1 cellular context compared by ENCODE assay signal in the genomic region with DNA sequence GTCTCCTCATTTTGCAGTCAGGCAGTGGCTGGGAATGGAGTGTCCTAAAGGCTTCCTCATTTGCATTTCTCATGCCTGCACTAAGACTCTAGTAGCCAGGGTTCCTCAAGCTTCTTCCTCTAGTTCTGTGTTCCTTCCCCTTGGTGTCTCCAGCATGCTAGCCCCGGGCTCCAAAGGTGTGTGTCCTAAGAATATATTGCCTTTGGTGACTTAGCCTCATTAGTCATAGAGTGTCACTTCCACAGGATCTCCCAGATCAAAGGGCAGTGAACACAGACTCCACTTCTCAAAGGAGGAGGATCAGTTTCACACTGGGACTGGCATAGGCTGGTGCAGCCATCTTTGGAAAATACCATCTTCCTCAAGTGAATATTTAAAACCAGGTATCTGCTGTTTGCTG.
A peak's percentile ranks its signal among the peaks of the same experiment; 100 is the strongest.
TF ChIP-seq lines count a peak whose summit lies in the region.

No MANE protein-coding gene starts in this region.

TF ChIP-seq in K562, 482 proteins besides CTCF, POLR2A, EP300 and RAD21:
- no peak for TF ChIP-seq STAT5B (CRISPR knock-in tag; IDR thresholded peaks at IDR 0.05)
- TF ChIP-seq ZNF717 (CRISPR knock-in tag; IDR thresholded peaks at IDR 0.05): no peak
- TF ChIP-seq MEIS2 (IDR thresholded peaks at IDR 0.05; ENCODE audit: partially characterized antibody): peak; percentile 52
- TF ChIP-seq ATF3 (IDR thresholded peaks at IDR 0.05): no peak
- TF ChIP-seq ATF3 (CRISPR knock-in tag; conservative IDR thresholded peaks at IDR 0.05): no peak
- TF ChIP-seq SPI1 (IDR thresholded peaks at IDR 0.05; ENCODE audit: borderline replicate concordance, low read depth, low read length): peak; percentile 42; the same call in 1 of the 2 replicates
- TF ChIP-seq FOS (IDR thresholded peaks at IDR 0.05; ENCODE audit: extremely low read depth, insufficient read length): no peak
- TF ChIP-seq MAZ (CRISPR knock-in tag; conservative IDR thresholded peaks at IDR 0.05 in 1 of 2, IDR thresholded peaks at IDR 0.05 in 1 of 2): no peak
- no peak for TF ChIP-seq ETS2 (tag; IDR thresholded peaks at IDR 0.05; ENCODE audit: borderline replicate concordance, poor library complexity, severe bottlenecking)
- TF ChIP-seq ZNF232 (CRISPR knock-in tag; IDR thresholded peaks at IDR 0.05): no peak
- TF ChIP-seq, protein P1, sequence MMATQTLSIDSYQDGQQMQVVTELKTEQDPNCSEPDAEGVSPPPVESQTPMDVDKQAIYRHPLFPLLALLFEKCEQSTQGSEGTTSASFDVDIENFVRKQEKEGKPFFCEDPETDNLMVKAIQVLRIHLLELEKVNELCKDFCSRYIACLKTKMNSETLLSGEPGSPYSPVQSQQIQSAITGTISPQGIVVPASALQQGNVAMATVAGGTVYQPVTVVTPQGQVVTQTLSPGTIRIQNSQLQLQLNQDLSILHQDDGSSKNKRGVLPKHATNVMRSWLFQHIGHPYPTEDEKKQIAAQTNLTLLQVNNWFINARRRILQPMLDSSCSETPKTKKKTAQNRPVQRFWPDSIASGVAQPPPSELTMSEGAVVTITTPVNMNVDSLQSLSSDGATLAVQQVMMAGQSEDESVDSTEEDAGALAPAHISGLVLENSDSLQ (IDR thresholded peaks at IDR 0.05): peak; percentile 25; the same call in 1 of the 2 replicates
- TF ChIP-seq MAX (CRISPR knock-in tag; IDR thresholded peaks at IDR 0.05): no peak
- no peak for TF ChIP-seq MIER1 (IDR thresholded peaks at IDR 0.05; ENCODE audit: low read depth)
- TF ChIP-seq, protein P2, sequence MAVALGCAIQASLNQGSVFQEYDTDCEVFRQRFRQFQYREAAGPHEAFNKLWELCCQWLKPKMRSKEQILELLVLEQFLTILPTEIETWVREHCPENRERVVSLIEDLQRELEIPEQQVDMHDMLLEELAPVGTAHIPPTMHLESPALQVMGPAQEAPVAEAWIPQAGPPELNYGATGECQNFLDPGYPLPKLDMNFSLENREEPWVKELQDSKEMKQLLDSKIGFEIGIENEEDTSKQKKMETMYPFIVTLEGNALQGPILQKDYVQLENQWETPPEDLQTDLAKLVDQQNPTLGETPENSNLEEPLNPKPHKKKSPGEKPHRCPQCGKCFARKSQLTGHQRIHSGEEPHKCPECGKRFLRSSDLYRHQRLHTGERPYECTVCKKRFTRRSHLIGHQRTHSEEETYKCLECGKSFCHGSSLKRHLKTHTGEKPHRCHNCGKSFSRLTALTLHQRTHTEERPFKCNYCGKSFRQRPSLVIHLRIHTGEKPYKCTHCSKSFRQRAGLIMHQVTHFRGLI (CRISPR knock-in tag; IDR thresholded peaks at IDR 0.05): no peak
- no peak for TF ChIP-seq CBX5 (IDR thresholded peaks at IDR 0.05; ENCODE audit: borderline replicate concordance, low read depth)
- no peak for TF ChIP-seq RBFOX2 (IDR thresholded peaks at IDR 0.05; ENCODE audit: low read depth, low read length)
- no peak for TF ChIP-seq ZNF184 (CRISPR knock-in tag; IDR thresholded peaks at IDR 0.05)
- TF ChIP-seq NR2C1 (IDR thresholded peaks at IDR 0.05): no peak
- no peak for TF ChIP-seq NR2C1 (tag; IDR thresholded peaks at IDR 0.05)
- no peak for TF ChIP-seq PBX2 (CRISPR knock-in tag; IDR thresholded peaks at IDR 0.05; ENCODE audit: low read depth)
- peak; percentile 41; the same call in 1 of the 2 replicates for TF ChIP-seq PBX2 (tag; conservative IDR thresholded peaks at IDR 0.05; ENCODE audit: low read depth)
